Comparison of ENCODE assay signal across 29 cellular contexts in the genomic region with DNA sequence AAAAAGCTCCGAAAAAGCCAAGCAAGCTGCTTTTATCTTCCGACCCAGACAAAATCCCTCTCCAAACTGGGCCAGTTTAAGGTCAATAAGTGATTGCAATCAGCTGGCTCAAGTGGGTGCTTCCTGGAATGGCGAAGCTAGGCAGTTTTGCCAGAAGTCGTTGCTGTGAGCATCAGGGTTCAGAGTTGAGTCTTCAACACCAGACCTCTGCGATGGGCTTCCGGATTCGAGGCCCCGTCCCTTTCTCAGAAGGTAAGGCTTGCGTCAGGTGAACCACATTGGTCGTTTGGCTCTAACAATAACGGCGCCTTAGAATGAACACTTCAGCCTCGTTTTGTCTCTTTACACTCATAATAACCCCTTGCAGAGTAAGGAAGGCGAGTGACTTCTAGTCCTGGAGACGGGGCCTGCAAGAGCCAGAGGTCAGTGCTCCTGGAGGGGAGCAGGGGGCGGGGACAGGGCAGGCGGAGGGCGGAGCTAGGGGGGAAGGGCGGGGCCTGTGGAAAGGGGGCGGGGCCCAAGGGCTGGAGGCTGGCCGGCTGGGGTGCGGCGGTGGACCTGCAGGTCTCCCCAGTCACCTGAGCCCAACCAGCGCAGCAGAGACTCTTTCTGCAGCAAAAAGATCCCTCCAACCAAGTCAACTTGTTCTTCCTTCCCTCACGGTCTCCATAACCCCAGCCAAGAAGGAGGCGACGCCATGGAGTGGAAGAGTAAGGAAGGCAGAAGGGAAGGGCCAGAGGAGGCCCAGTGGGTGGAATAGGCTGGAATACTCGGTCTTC. TPM values are rescaled to one million over a fixed set of nuclear protein-coding genes. Genes with fewer than 3 reads are reported as not detected.
A peak's percentile ranks its signal among the peaks of the same experiment; 100 is the strongest.
DNase-seq lines count a peak whose midpoint lies in the region; ATAC-seq, FAIRE-seq and TF ChIP-seq lines count a peak whose summit lies in the region.
"Had no signal": no experiment of that assay in that cellular context is flagged by ENCODE, and none has a peak within 500 bp of the region (broad histone marks: within the 10 kb centered on the region; RNA-seq: fewer than 3 reads in every experiment).

No MANE protein-coding gene starts in this region.

- H3K9me3 ChIP-seq in H9 (ENCODE audit: control insufficient read depth, low read depth, low read length) (no peaks in the 10 kb centered on the region), H1 (ENCODE audit: insufficient read depth in 2 of 2, low read depth in 1 of 2, low read length in 1 of 2) (no peaks in the 10 kb centered on the region), neural progenitor cell (ENCODE audit: low read depth) (no peaks in the 10 kb centered on the region), trophoblast cell (ENCODE audit: insufficient read depth, low read depth, low read length) (peaks cover 2% of the 10 kb centered on the region)
- H3K9me3 ChIP-seq: gastroesophageal sphincter, mucosa of descending colon, transverse colon had no signal

- H3K79me1 ChIP-seq in H9 (ENCODE audit: insufficient read depth, low read depth, low read length, poor library complexity, severe bottlenecking) (no peaks in the 10 kb centered on the region), H1 (ENCODE audit: low read depth, low read length) (no peaks in the 10 kb centered on the region), trophoblast cell (ENCODE audit: low read length) (no peaks in the 10 kb centered on the region)

- H3K14ac ChIP-seq in H9 (ENCODE audit: insufficient read depth, low read length) = no peak overlapping the region
- H3K14ac ChIP-seq in H1 (ENCODE audit: insufficient read length) = no peak overlapping the region
- no peak overlapping the region for H3K14ac ChIP-seq in trophoblast cell (ENCODE audit: low read length)

- H3K4ac ChIP-seq in H9 (ENCODE audit: low read depth, low read length) (no peak overlapping the region), H1 (replicated peaks; ENCODE audit: insufficient read length, low read depth, low read length) (no peak overlapping the region), trophoblast cell (ENCODE audit: low read depth, low read length) (no peak overlapping the region)

- H3K4me2 ChIP-seq in H9 (ENCODE audit: insufficient read depth, insufficient read length, low read length) (no peak overlapping the region), H1 (ENCODE audit: insufficient read depth in 1 of 2, low read depth in 2 of 2, low read length in 2 of 2) (peak overlapping the region in 1 of 2 experiments; percentile 30; a peak in 3 of 4 replicates), neural progenitor cell (no peak overlapping the region), trophoblast cell (ENCODE audit: low read length) (no peak overlapping the region)
- H3K4me2 ChIP-seq: BLaER1 treated with 17β-estradiol and CSF1 and Interleukin-3, amounts not matched to agents 10 nM and 100 nM had no signal

- H3K27me3 Mint-ChIP-seq in H9 (ENCODE audit: low read depth) = peaks cover 2% of the 10 kb centered on the region; the same call in 1 of the 2 replicates
- H3K27me3 Mint-ChIP-seq in neural progenitor cell (ENCODE audit: insufficient read depth, low read depth) = no peaks in the 10 kb centered on the region

- H3K27ac ChIP-seq in H9 (ENCODE audit: insufficient read length, low read depth, low read length) (no peak overlapping the region), H1 (ENCODE audit: low read depth, low read length) (no peak overlapping the region), neural progenitor cell (no peak overlapping the region), trophoblast cell (ENCODE audit: low read depth, low read length) (no peak overlapping the region)
- H3K27ac ChIP-seq: BLaER1 treated with 17β-estradiol and CSF1 and Interleukin-3, amounts not matched to agents 10 nM and 100 nM; gastroesophageal sphincter; SK-N-MC; skin epidermis; transverse colon had no signal

- no peak for TF ChIP-seq EP300 in H1 (IDR thresholded peaks at IDR 0.05; ENCODE audit: borderline replicate concordance in 1 of 2, low read depth in 2 of 2, low read length in 2 of 2)

- H3K36me3 ChIP-seq in H1 (ENCODE audit: control insufficient read depth in 2 of 4, insufficient read depth in 4 of 4, low read length in 3 of 4) = no peaks in the 10 kb centered on the region; a peak in 1 of 8 replicates
- no peaks in the 10 kb centered on the region for H3K36me3 ChIP-seq in neural progenitor cell
- no peaks in the 10 kb centered on the region for H3K36me3 ChIP-seq in trophoblast cell (ENCODE audit: control insufficient read depth in 1 of 2, insufficient read depth in 2 of 2, low read length in 2 of 2)
- H3K36me3 ChIP-seq: BLaER1 treated with 17β-estradiol and CSF1 and Interleukin-3, amounts not matched to agents 10 nM and 100 nM; gastroesophageal sphincter; transverse colon had no signal

- no peak overlapping the region for H4K12ac ChIP-seq in trophoblast cell (ENCODE audit: low read depth, low read length)

- H4K5ac ChIP-seq in H9 (ENCODE audit: insufficient read length, low read depth, low read length) (no peak overlapping the region), H1 (ENCODE audit: insufficient read length, low read depth, low read length) (no peak overlapping the region)

- no peak overlapping the region for H3K23ac ChIP-seq in H9 (ENCODE audit: insufficient read length, low read depth, low read length)
- no peak overlapping the region for H3K23ac ChIP-seq in H1 (ENCODE audit: insufficient read length)
- H3K23ac ChIP-seq in trophoblast cell (ENCODE audit: low read length) = no peak overlapping the region

- TF ChIP-seq POLR2A in H1 (IDR thresholded peaks at IDR 0.05; ENCODE audit: control extremely low read depth in 1 of 2, low read depth in 2 of 2, low read length in 2 of 2) = no peak

- H2BK15ac ChIP-seq in H9 (ENCODE audit: low read depth, low read length) (no peak overlapping the region), H1 (ENCODE audit: low read length) (no peak overlapping the region)

- no peak overlapping the region for H3K4me3 Mint-ChIP-seq in H9
- H3K4me3 Mint-ChIP-seq in neural progenitor cell = no peak overlapping the region
- H3K4me3 Mint-ChIP-seq: activated T-cell treated with anti-CD3 and anti-CD28 coated beads, Interleukin-2, amount 50 U/mL, for 4 hours; natural killer cell treated with Interleukin-12 subunit alpha and Interleukin-12 subunit beta and Interleukin-15 and Interleukin-18, amount 100 ng/mL, for 72 hours; T-helper 17 cell had no signal

- H2BK5ac ChIP-seq in H9 (ENCODE audit: insufficient read length, low read length) = no peak overlapping the region
- H2BK5ac ChIP-seq in H1 (ENCODE audit: low read depth, low read length) = no peak overlapping the region
- no peak overlapping the region for H2BK5ac ChIP-seq in trophoblast cell (ENCODE audit: low read depth, low read length, poor library complexity)

- H2BK12ac ChIP-seq in H9 (ENCODE audit: insufficient read length, low read depth, low read length) = no peak overlapping the region
- H2BK12ac ChIP-seq in H1 (ENCODE audit: low read depth, low read length) = no peak overlapping the region
- no peak overlapping the region for H2BK12ac ChIP-seq in trophoblast cell (ENCODE audit: low read length)

- no peak overlapping the region for H4K8ac ChIP-seq in H9 (replicated peaks; ENCODE audit: insufficient read length, low read depth, low read length)
- H4K8ac ChIP-seq in H1 (ENCODE audit: extremely low read depth, insufficient read depth, low read length) = no peak overlapping the region
- no peak overlapping the region for H4K8ac ChIP-seq in trophoblast cell (ENCODE audit: low read depth, low read length)

- H3K56ac ChIP-seq in H9 (ENCODE audit: insufficient read length, low read depth, low read length) (no peak overlapping the region), H1 (replicated peaks; ENCODE audit: insufficient read length, low read depth, low read length) (no peak overlapping the region)

- H3K9ac ChIP-seq in H9 (ENCODE audit: extremely low read depth, insufficient read length, low read length) (no peak overlapping the region), H1 (replicated peaks in 1 of 4; ENCODE audit: extremely low read depth in 1 of 4, low read depth in 3 of 4, low read length in 3 of 4) (no peak overlapping the region), neural progenitor cell (no peak overlapping the region), trophoblast cell (ENCODE audit: low read length) (no peak overlapping the region)
- H3K9ac ChIP-seq: BLaER1 treated with 17β-estradiol and CSF1 and Interleukin-3, amounts not matched to agents 10 nM and 100 nM had no signal

- H2BK120ac ChIP-seq in H9 (ENCODE audit: low read depth, low read length, poor library complexity, severe bottlenecking) = no peak overlapping the region
- no peak overlapping the region for H2BK120ac ChIP-seq in H1 (replicated peaks; ENCODE audit: low read depth, low read length)
- no peak overlapping the region for H2BK120ac ChIP-seq in trophoblast cell (ENCODE audit: insufficient read depth, low read length, poor library complexity)

- peak; percentile 70 for DNase-seq in D341Med (ENCODE audit: low spot score)
- peak; percentile 90 for DNase-seq in H9
- peak; percentile 9 to 72 for DNase-seq in H1 (ENCODE audit: low read depth in 1 of 2, low spot score in 2 of 2)
- no peak for DNase-seq in neural progenitor cell (ENCODE audit: low spot score)
- DNase-seq in trophoblast cell = no peak
- no peak for DNase-seq in NOMO-1 treated with dmso at 0.1 percent for 144 hours (lab: John Stamatoyannopoulos, UW; ENCODE audit: unreplicated experiment)
- DNase-seq in stimulated activated CD4-positive, alpha-beta T cell treated with anti-CD3 and anti-CD28 coated beads, Interleukin-4, amount 100 ng/mL, for 1 hour = no peak
- DNase-seq: activated CD4-positive, alpha-beta T cell treated with anti-CD3 and anti-CD28 coated beads for 4 hours; activated T-cell treated with anti-CD3 and anti-CD28 coated beads, Interleukin-2, amount 50 U/mL, for 4 hours; cerebellar nuclear complex; GOT3; hypothalamus; mucosa of descending colon; NCI-H1105; NCI-H1930; NCI-H345; NCI-H748 treated with DMSO at 0.1 percent for 48 hours; RPMI8226; stimulated activated CD4-positive, alpha-beta T cell treated with anti-CD3 and anti-CD28 coated beads, Interleukin-1b, Interleukin-23, amount 100 ng/mL, for 48 hours; T-helper 17 cell; transverse colon had no signal

- H3K4me1 Mint-ChIP-seq in H9 (peaks cover 0 to 3% of the 10 kb centered on the region in 2 experiments; a peak in 1 of 4 replicates), neural progenitor cell (no peaks in the 10 kb centered on the region)

- CTCF ChIA-PET in H1 (lab: Charles Lee; ENCODE audit: partially characterized antibody) = no interaction called here

- no peaks in the 10 kb centered on the region; a peak in 1 of 5 replicates for H3K9me3 Mint-ChIP-seq in H9
- no peaks in the 10 kb centered on the region for H3K9me3 Mint-ChIP-seq in neural progenitor cell
- H3K9me3 Mint-ChIP-seq: activated T-cell treated with anti-CD3 and anti-CD28 coated beads, Interleukin-2, amount 50 U/mL, for 4 hours; natural killer cell treated with Interleukin-12 subunit alpha and Interleukin-12 subunit beta and Interleukin-15 and Interleukin-18, amount 100 ng/mL, for 72 hours had no signal

- TF ChIP-seq CTCF in H9 (conservative IDR thresholded peaks at IDR 0.05) (no peak), H1 (IDR thresholded peaks at IDR 0.05; ENCODE audit: control extremely low read depth in 1 of 3, insufficient read depth in 1 of 3, low read depth in 1 of 3, low read length in 3 of 3) (no peak), neural progenitor cell (IDR thresholded peaks at IDR 0.05) (no peak)

- H2AFZ ChIP-seq in H9 (ENCODE audit: low read length) (no peak overlapping the region), H1 (ENCODE audit: low read length) (peak overlapping the region; percentile 91), neural progenitor cell (replicated peaks) (peak overlapping the region; percentile 34), trophoblast cell (ENCODE audit: insufficient read depth, low read length, poor library complexity) (no peak overlapping the region)

- H3K4me1 ChIP-seq in H9 (ENCODE audit: insufficient read depth, low read length) = no peaks in the 10 kb centered on the region
- no peaks in the 10 kb centered on the region for H3K4me1 ChIP-seq in H1 (replicated peaks in 1 of 4; ENCODE audit: control insufficient read depth in 3 of 4, insufficient read depth in 4 of 4, low read length in 3 of 4)
- H3K4me1 ChIP-seq in neural progenitor cell = no peaks in the 10 kb centered on the region
- H3K4me1 ChIP-seq in trophoblast cell (ENCODE audit: control insufficient read depth in 1 of 2, insufficient read depth in 2 of 2, low read length in 2 of 2) = no peaks in the 10 kb centered on the region

- H4K20me1 ChIP-seq in H9 (ENCODE audit: control insufficient read depth, insufficient read depth, insufficient read length) = no peaks in the 10 kb centered on the region
- no peaks in the 10 kb centered on the region for H4K20me1 ChIP-seq in H1 (replicated peaks in 1 of 2; ENCODE audit: control insufficient read depth in 1 of 2, insufficient read depth in 2 of 2, low read length in 2 of 2)
- no peaks in the 10 kb centered on the region for H4K20me1 ChIP-seq in neural progenitor cell (ENCODE audit: low read depth)
- H4K20me1 ChIP-seq: BLaER1 treated with 17β-estradiol and CSF1 and Interleukin-3, amounts not matched to agents 10 nM and 100 nM had no signal

- no peaks in the 10 kb centered on the region for H3K27me3 ChIP-seq in H9 (ENCODE audit: insufficient read depth, low read length)
- 0 out of 7 replicates have a peak, but pooled peaks cover 0 to 2% (median 0%) of the 10 kb centered on the region in 4 experiments for H3K27me3 ChIP-seq in H1 (replicated peaks in 1 of 4; ENCODE audit: control insufficient read depth in 3 of 4, extremely low read depth in 1 of 4, insufficient read depth in 3 of 4, low read length in 3 of 4)
- no peaks in the 10 kb centered on the region for H3K27me3 ChIP-seq in neural progenitor cell
- no peaks in the 10 kb centered on the region for H3K27me3 ChIP-seq in trophoblast cell (ENCODE audit: insufficient read depth, low read length)
- H3K27me3 ChIP-seq: BLaER1 treated with 17β-estradiol and CSF1 and Interleukin-3, amounts not matched to agents 10 nM and 100 nM; gastroesophageal sphincter; transverse colon had no signal

- H3F3A ChIP-seq in neural progenitor cell (ENCODE audit: low read depth) = no peaks in the 10 kb centered on the region

- FAIRE-seq in H1 (lab: Jason Lieb, UNC) = no peak
- FAIRE-seq: GM12892, keratinocyte had no signal

- H4K91ac ChIP-seq in H9 (ENCODE audit: insufficient read length, low read depth, low read length) = no peak overlapping the region
- no peak overlapping the region for H4K91ac ChIP-seq in H1 (replicated peaks; ENCODE audit: insufficient read length, low read length)
- no peak overlapping the region for H4K91ac ChIP-seq in trophoblast cell (ENCODE audit: low read depth, low read length)

- WGBS in H9 (ENCODE audit: extremely low coverage, insufficient read length, low lambda C conversion rate) = no CpG with 5 or more reads among the region's 28 CpGs
- WGBS in H1 (ENCODE audit: extremely low coverage in 1 of 2, insufficient coverage in 1 of 2, insufficient read length in 1 of 2, insufficient replicate concordance in 2 of 2, low coverage in 1 of 2, low lambda C conversion rate in 2 of 2, missing lambda C conversion rate in 1 of 2), 2 experiments = 84% methylated on average over 20 of the region's 28 CpGs; no CpG with 5 or more reads in 1 of the 2 experiments
- no CpG with 5 or more reads among the region's 28 CpGs for WGBS in trophoblast cell (ENCODE audit: extremely low coverage, insufficient coverage, insufficient read length)

- no peak for TF ChIP-seq RAD21 in H1 (IDR thresholded peaks at IDR 0.05 in 1 of 2, conservative IDR thresholded peaks at IDR 0.05 in 1 of 2; ENCODE audit: low read depth in 2 of 2, low read length in 2 of 2)

- no peak for ATAC-seq in activated CD4-positive, CD25-positive, alpha-beta regulatory T cell treated with anti-CD3 and anti-CD28 coated beads, Interleukin-2, amount 50 U/mL, for 24 hours
- ATAC-seq: activated T-cell treated with anti-CD3 and anti-CD28 coated beads, Interleukin-2, amount 50 U/mL, for 4 hours; gastroesophageal sphincter; mucosa of descending colon; T-helper 17 cell had no signal

- no peak overlapping the region for H2BK20ac ChIP-seq in H9 (ENCODE audit: low read depth, low read length, poor library complexity, severe bottlenecking)
- no peak overlapping the region for H2BK20ac ChIP-seq in H1 (ENCODE audit: low read length)

- H3K27ac Mint-ChIP-seq in H9 = no peak overlapping the region
- H3K27ac Mint-ChIP-seq in neural progenitor cell = no peak overlapping the region
- H3K27ac Mint-ChIP-seq: natural killer cell treated with Interleukin-12 subunit alpha and Interleukin-12 subunit beta and Interleukin-15 and Interleukin-18, amount 100 ng/mL, for 72 hours; T-helper 17 cell had no signal

- H2AK5ac ChIP-seq in H9 (ENCODE audit: insufficient read length, low read length) (no peak overlapping the region), H1 (ENCODE audit: low read depth, low read length) (no peak overlapping the region), trophoblast cell (ENCODE audit: low read length) (no peak overlapping the region)

- H3K23me2 ChIP-seq in H9 (ENCODE audit: insufficient read length, low read depth, low read length, poor library complexity, severe bottlenecking) = no peaks in the 10 kb centered on the region
- H3K23me2 ChIP-seq in H1 (ENCODE audit: low read depth, low read length) = no peaks in the 10 kb centered on the region

- POLR2A ChIA-PET in H1 (lab: Charles Lee; ENCODE audit: partially characterized antibody) = interaction anchor here (1.7 to 2.5 kb wide), 3 partner anchors 14 to 117 kb away, joined by 4 to 10 read pairs (median 9); a partner anchor contains a TSS

- no peak overlapping the region for H3K4me3 ChIP-seq in H1 (ENCODE audit: extremely low read depth in 1 of 4, insufficient read depth in 2 of 4, low read depth in 3 of 4, low read length in 4 of 4)
- H3K4me3 ChIP-seq in neural progenitor cell = no peak overlapping the region
- no peak overlapping the region for H3K4me3 ChIP-seq in trophoblast cell (ENCODE audit: low read depth, low read length)
- H3K4me3 ChIP-seq: BLaER1 treated with 17β-estradiol and CSF1 and Interleukin-3, amounts not matched to agents 10 nM and 100 nM; gastroesophageal sphincter; mucosa of descending colon; SK-N-MC; skin epidermis; transverse colon had no signal

- H3K79me2 ChIP-seq in H9 (ENCODE audit: insufficient read depth, low read length) (no peaks in the 10 kb centered on the region), H1 (ENCODE audit: control insufficient read depth in 1 of 2, insufficient read depth in 2 of 2, low read length in 2 of 2) (no peaks in the 10 kb centered on the region), neural progenitor cell (ENCODE audit: low read depth) (no peaks in the 10 kb centered on the region), trophoblast cell (ENCODE audit: control insufficient read depth, insufficient read depth, low read length, poor library complexity) (no peaks in the 10 kb centered on the region)

- H3K18ac ChIP-seq in H9 (ENCODE audit: insufficient read length, low read depth, low read length) (no peak overlapping the region), H1 (ENCODE audit: extremely low read depth, low read length) (no peak overlapping the region; the same call in 1 of the 2 replicates), trophoblast cell (ENCODE audit: low read length) (no peak overlapping the region)

- H3K36me3 Mint-ChIP-seq in H9 (ENCODE audit: insufficient read depth in 1 of 3, low read depth in 3 of 3) = no peaks in the 10 kb centered on the region
- no peaks in the 10 kb centered on the region for H3K36me3 Mint-ChIP-seq in neural progenitor cell
- H3K36me3 Mint-ChIP-seq: natural killer cell treated with Interleukin-12 subunit alpha and Interleukin-12 subunit beta and Interleukin-15 and Interleukin-18, amount 100 ng/mL, for 72 hours had no signal

- no peak overlapping the region for H3T11ph ChIP-seq in H9 (ENCODE audit: low read length)

RNA-seq across cellular contexts. Expression of a gene that starts 34.0 kb away (rescaled TPM):
- total RNA-seq in H9 (2021) = 52.1 and 52.5 TPM in 2 replicates
- total RNA-seq in H1 (2021; fragmentation: NEBNext Ultra II Directional; extraction: Animal tissue kit (Norgen Biotek cat#: 25700)) = 42.2 and 43.5 TPM in 2 replicates
- 12.4 and 29.1 TPM in 2 replicates for polyA plus RNA-seq in H1 (2011; rRNA removed)
- polyA plus RNA-seq in H1 (2011; cell fraction: cytosol; rRNA removed) = 36.9 TPM
- polyA plus RNA-seq in H1 (2011; cell fraction: nucleus; rRNA removed) = 11.3 TPM
- polyA plus RNA-seq in H1 (2012, experiment 1 of 2) = 25.4 to 47.2 TPM (median 27.7 TPM) in 4 replicates
- polyA plus RNA-seq in H1 (2012, experiment 2 of 2) = 5.8 TPM
- 24.2 TPM for polyA plus RNA-seq in H1 (2013, experiment 1 of 2)
- polyA plus RNA-seq in H1 (2013, experiment 2 of 2) = 25.9 TPM
- polyA minus RNA-seq in H1 (2011; rRNA and poly(A)+ RNA removed) = 15.0 and 28.7 TPM in 2 replicates
- polyA minus RNA-seq in H1 (2011; cell fraction: cytosol; rRNA and poly(A)+ RNA removed) = 28.3 TPM
- 22.9 TPM for polyA minus RNA-seq in H1 (2011; cell fraction: nucleus; rRNA and poly(A)+ RNA removed)
- total RNA-seq in neural progenitor cell (ENCODE audit: low replicate concordance) = 64.2 and 100 TPM in 2 replicates
- polyA plus RNA-seq in trophoblast cell (2013) = 18.7 and 19.4 TPM in 2 replicates

RNA-seq across cellular contexts. Expression of a gene that starts 43.6 kb away (rescaled TPM):
- total RNA-seq in H9 (2021) (93.6 and 100 TPM in 2 replicates), neural progenitor cell (ENCODE audit: low replicate concordance) (92.0 and 99.8 TPM in 2 replicates)
- 120 and 127 TPM in 2 replicates for total RNA-seq in H1 (2021; fragmentation: NEBNext Ultra II Directional; extraction: Animal tissue kit (Norgen Biotek cat#: 25700))
- polyA plus RNA-seq in H1 (2011; rRNA removed) = 56.8 and 70.6 TPM in 2 replicates
- polyA plus RNA-seq in H1 (2011; cell fraction: cytosol; rRNA removed) = 89.5 TPM
- polyA plus RNA-seq in H1 (2011; cell fraction: nucleus; rRNA removed) = 112 TPM
- 82.0 to 110 TPM (median 92.9 TPM) in 4 replicates for polyA plus RNA-seq in H1 (2012, experiment 1 of 2)
- polyA plus RNA-seq in H1 (2012, experiment 2 of 2) = 9.3 TPM
- polyA plus RNA-seq in H1 (2013, experiment 1 of 2) = 62.9 TPM
- polyA plus RNA-seq in H1 (2013, experiment 2 of 2) = 66.1 TPM
- polyA minus RNA-seq in H1 (2011; rRNA and poly(A)+ RNA removed) = 256 and 340 TPM in 2 replicates
- 47.9 TPM for polyA minus RNA-seq in H1 (2011; cell fraction: cytosol; rRNA and poly(A)+ RNA removed)
- 122 TPM for polyA minus RNA-seq in H1 (2011; cell fraction: nucleus; rRNA and poly(A)+ RNA removed)
- polyA plus RNA-seq in trophoblast cell (2013) = 149 TPM in 2 replicates

Comparison
In these comparisons a context has a peak if more than half of its experiments do, and no peak if none do; other contexts are left out.
1. DNase-seq: peak in D341Med (single experiment), H9 (single experiment) and H1 (2 of 2); none in neural progenitor cell (single experiment), trophoblast cell (0 of 2), NOMO-1 treated with dmso at 0.1 percent for 144 hours (single experiment) and stimulated activated CD4-positive, alpha-beta T cell treated with anti-CD3 and anti-CD28 coated beads, Interleukin-4, amount 100 ng/mL, for 1 hour (single experiment).
2. H2AFZ ChIP-seq: peak in H1 (single experiment) and neural progenitor cell (single experiment); none in H9 (single experiment) and trophoblast cell (single experiment).